ENCODE assay signal across 8 cellular contexts in the genomic region with DNA sequence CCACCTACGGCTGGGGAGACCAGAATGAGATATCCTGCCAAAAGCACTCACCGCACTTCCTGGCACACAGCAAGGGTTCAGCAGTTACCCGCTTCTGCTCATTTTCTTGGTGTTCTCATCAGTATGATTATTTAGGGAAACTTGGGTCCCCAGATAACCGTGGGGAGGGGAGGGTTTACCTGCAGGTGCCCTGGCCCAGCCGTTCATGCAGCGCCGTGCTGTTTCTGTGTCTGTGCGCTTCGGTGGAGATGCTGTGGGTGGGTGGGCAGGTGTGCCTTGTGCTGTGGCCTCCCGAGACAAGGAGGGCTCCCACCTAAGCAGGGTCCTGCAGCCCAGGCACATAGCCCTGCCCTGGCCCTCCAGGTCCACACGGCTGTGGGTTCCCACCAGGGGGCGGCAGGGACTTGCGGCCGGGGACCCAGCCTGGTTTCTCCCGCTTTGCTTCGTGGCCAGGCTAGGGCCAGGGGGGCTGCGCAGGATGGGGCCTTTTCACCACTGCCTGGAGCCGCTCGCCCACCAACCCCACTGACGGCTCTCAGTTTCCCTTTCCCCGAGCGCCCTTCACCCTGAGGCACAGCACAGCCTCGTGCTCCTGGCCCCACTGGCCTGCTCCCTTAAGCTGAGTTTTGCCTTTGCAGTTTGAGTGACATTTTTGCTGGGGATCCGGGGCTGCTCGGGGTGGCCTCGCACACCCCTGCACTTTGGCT.
DNase-seq lines count a peak whose midpoint lies in the region; ATAC-seq and TF ChIP-seq lines count a peak whose summit lies in the region.

No MANE protein-coding gene starts in this region.

- H3K4me1 ChIP-seq in GM23338 (ENCODE audit: insufficient read depth) (peaks cover 10% of the 10 kb centered on the region), PC-9 (replicated peaks; ENCODE audit: insufficient read depth) (no peaks in the 10 kb centered on the region), aorta (ENCODE audit: control insufficient read depth in 1 of 2, insufficient read depth in 2 of 2, low read length in 2 of 2) (no peaks in the 10 kb centered on the region)

- H3K36me3 ChIP-seq in GM23338 (ENCODE audit: insufficient read depth) (no peaks in the 10 kb centered on the region), PC-9 (ENCODE audit: low read depth) (no peaks in the 10 kb centered on the region), aorta (ENCODE audit: control insufficient read depth in 1 of 2, insufficient read depth in 2 of 2, low read length in 1 of 2) (no peaks in the 10 kb centered on the region)

- no peak overlapping the region for H3K27ac Mint-ChIP-seq in GM23338
- no peak overlapping the region for H3K27ac Mint-ChIP-seq in activated T-helper 2 cell treated with anti-CD3 and anti-CD28 coated beads, Interferon-gamma antibody, Interleukin-2, Interleukin-4, amounts not matched to agents 10 μg/mL and 5 μg/mL and 100 μg/mL, durations not matched to agents 14 hours and 24 hours and 36 hours

- TF ChIP-seq CTCF in GM23338 (conservative IDR thresholded peaks at IDR 0.05; ENCODE audit: low read depth in 2 of 2) = peak; percentile 53 to 88
- peak; percentile 40 for TF ChIP-seq CTCF in PC-9 (conservative IDR thresholded peaks at IDR 0.05)

- POLR2A ChIA-PET in PC-9 (lab: Charles Lee; ENCODE audit: unreplicated experiment) = no interaction called here

- DNase-seq in COLO668 (lab: John Stamatoyannopoulos, UW; ENCODE audit: unreplicated experiment) (peak; percentile 26), GM23338 (ENCODE audit: low spot score) (peak; percentile 85), PC-9 (peak in 1 of 2 experiments; percentile 28), germinal center (ENCODE audit: low spot score) (peak; percentile 88), putamen (ENCODE audit: low spot score) (peak; percentile 47), aorta (peak; percentile 81 to 92)
- DNase-seq in activated T-helper 2 cell treated with anti-CD3 and anti-CD28 coated beads, Interferon-gamma antibody, Interleukin-2, Interleukin-4, amounts not matched to agents 10 μg/mL and 5 μg/mL and 100 μg/mL, durations not matched to agents 14 hours and 24 hours and 36 hours (ENCODE audit: low spot score) = peak; percentile 36

- peaks cover 9% of the 10 kb centered on the region for H3K4me1 Mint-ChIP-seq in GM23338
- no peaks in the 10 kb centered on the region for H3K4me1 Mint-ChIP-seq in activated T-helper 2 cell treated with anti-CD3 and anti-CD28 coated beads, Interferon-gamma antibody, Interleukin-2, Interleukin-4, amounts not matched to agents 10 μg/mL and 5 μg/mL and 100 μg/mL, durations not matched to agents 14 hours and 24 hours and 36 hours (ENCODE audit: low read depth)

- no peak overlapping the region for H3K4me3 ChIP-seq in GM23338
- no peak overlapping the region for H3K4me3 ChIP-seq in PC-9
- no peak overlapping the region for H3K4me3 ChIP-seq in aorta (ENCODE audit: low read length in 2 of 2)

- H3K9me3 ChIP-seq in PC-9 (ENCODE audit: insufficient read depth, low read depth) (no peaks in the 10 kb centered on the region), aorta (ENCODE audit: control insufficient read depth, low read length) (no peaks in the 10 kb centered on the region)

- no peak overlapping the region for H3K27ac ChIP-seq in GM23338 (ENCODE audit: low read depth)
- no peak overlapping the region for H3K27ac ChIP-seq in PC-9
- H3K27ac ChIP-seq in aorta (ENCODE audit: low read depth in 1 of 2, low read length in 2 of 2) = no peak overlapping the region

- no peak overlapping the region for H3K4me3 Mint-ChIP-seq in GM23338
- no peak overlapping the region for H3K4me3 Mint-ChIP-seq in activated T-helper 2 cell treated with anti-CD3 and anti-CD28 coated beads, Interferon-gamma antibody, Interleukin-2, Interleukin-4, amounts not matched to agents 10 μg/mL and 5 μg/mL and 100 μg/mL, durations not matched to agents 14 hours and 24 hours and 36 hours (ENCODE audit: low read depth)

- H3K4me2 ChIP-seq in GM23338 = no peak overlapping the region
- H3K4me2 ChIP-seq in PC-9 = no peak overlapping the region

- H3K27me3 Mint-ChIP-seq in GM23338 (ENCODE audit: insufficient read depth, low read depth, poor library complexity) = peaks cover 10% of the 10 kb centered on the region
- no peaks in the 10 kb centered on the region for H3K27me3 Mint-ChIP-seq in activated T-helper 2 cell treated with anti-CD3 and anti-CD28 coated beads, Interferon-gamma antibody, Interleukin-2, Interleukin-4, amounts not matched to agents 10 μg/mL and 5 μg/mL and 100 μg/mL, durations not matched to agents 14 hours and 24 hours and 36 hours (ENCODE audit: low read depth)

- H3K9me2 ChIP-seq in GM23338 (ENCODE audit: insufficient read depth) = no peaks in the 10 kb centered on the region
- H3K9me2 ChIP-seq in PC-9 (ENCODE audit: insufficient read depth) = no peaks in the 10 kb centered on the region

- 30 to 31% methylated on average over 24 to 26 of the region's 26 CpGs for WGBS in aorta, 2 donors

- CTCF ChIA-PET in PC-9 (lab: Charles Lee) = interaction anchor here (0.6 kb wide), 1 partner anchor 492 kb away, joined by 4 read pairs; no protein-coding TSS in a partner anchor

- H4K20me1 ChIP-seq in GM23338 (replicated peaks; ENCODE audit: insufficient read depth) (no peaks in the 10 kb centered on the region), PC-9 (ENCODE audit: insufficient read depth) (no peaks in the 10 kb centered on the region)

- H2AFZ ChIP-seq in GM23338 (no peak overlapping the region), PC-9 (no peak overlapping the region)

- intact Hi-C loops in PC-9 (cut with micrococcal nuclease; ENCODE audit: unreplicated experiment) = loop anchor here (2.0 to 10.0 kb wide), 3 partner anchors 201 to 955 kb away; no protein-coding TSS in a partner anchor
- intact Hi-C loops in activated T-helper 2 cell treated with anti-CD3 and anti-CD28 coated beads, Interferon-gamma antibody, Interleukin-2, Interleukin-4, amounts not matched to agents 10 μg/mL and 5 μg/mL and 100 μg/mL, durations not matched to agents 14 hours and 24 hours and 36 hours (cut with micrococcal nuclease) = loop anchor here (1.0 kb wide), 1 partner anchor 201 kb away; no protein-coding TSS in a partner anchor
- intact Hi-C loops in aorta (cut with DNase I) = loop anchor here in 1 of 2 donors (2.0 kb wide), 1 partner anchor 205 kb away; a partner anchor contains a TSS

- no peaks in the 10 kb centered on the region for H3K9me3 Mint-ChIP-seq in GM23338
- H3K9me3 Mint-ChIP-seq in activated T-helper 2 cell treated with anti-CD3 and anti-CD28 coated beads, Interferon-gamma antibody, Interleukin-2, Interleukin-4, amounts not matched to agents 10 μg/mL and 5 μg/mL and 100 μg/mL, durations not matched to agents 14 hours and 24 hours and 36 hours = no peaks in the 10 kb centered on the region

- H3K27me3 ChIP-seq in GM23338 (ENCODE audit: insufficient read depth) = no peaks in the 10 kb centered on the region
- H3K27me3 ChIP-seq in PC-9 (ENCODE audit: insufficient read depth, low read depth) = no peaks in the 10 kb centered on the region
- no peaks in the 10 kb centered on the region for H3K27me3 ChIP-seq in aorta (ENCODE audit: control insufficient read depth in 1 of 2, insufficient read depth in 2 of 2, low read length in 1 of 2)

- no TSS peak for BruUV-seq in PC-9 (replicated peaks; lab: Mats Ljungman, UMichigan)

- ATAC-seq in GM23338 (peak; percentile 77), aorta (ENCODE audit: low FRiP score) (peak; percentile 70), GM19397 (IDR thresholded peaks at IDR 0.05; ENCODE audit: unreplicated experiment) (no peak)

- no peaks in the 10 kb centered on the region for H3K36me3 Mint-ChIP-seq in GM23338 (ENCODE audit: low read depth)
- no peaks in the 10 kb centered on the region for H3K36me3 Mint-ChIP-seq in activated T-helper 2 cell treated with anti-CD3 and anti-CD28 coated beads, Interferon-gamma antibody, Interleukin-2, Interleukin-4, amounts not matched to agents 10 μg/mL and 5 μg/mL and 100 μg/mL, durations not matched to agents 14 hours and 24 hours and 36 hours (ENCODE audit: low read depth)

- H3K79me2 ChIP-seq in GM23338 (replicated peaks; ENCODE audit: insufficient read depth) (no peaks in the 10 kb centered on the region), PC-9 (ENCODE audit: low read depth) (no peaks in the 10 kb centered on the region)

- H3F3A ChIP-seq in GM23338 (replicated peaks; ENCODE audit: low read depth) = no peaks in the 10 kb centered on the region
- no peaks in the 10 kb centered on the region for H3F3A ChIP-seq in PC-9 (ENCODE audit: insufficient read depth, low read depth)

TF ChIP-seq in GM23338, 12 proteins besides CTCF, POLR2A, EP300 and RAD21 (continues in another document):
- TF ChIP-seq, protein P1, sequence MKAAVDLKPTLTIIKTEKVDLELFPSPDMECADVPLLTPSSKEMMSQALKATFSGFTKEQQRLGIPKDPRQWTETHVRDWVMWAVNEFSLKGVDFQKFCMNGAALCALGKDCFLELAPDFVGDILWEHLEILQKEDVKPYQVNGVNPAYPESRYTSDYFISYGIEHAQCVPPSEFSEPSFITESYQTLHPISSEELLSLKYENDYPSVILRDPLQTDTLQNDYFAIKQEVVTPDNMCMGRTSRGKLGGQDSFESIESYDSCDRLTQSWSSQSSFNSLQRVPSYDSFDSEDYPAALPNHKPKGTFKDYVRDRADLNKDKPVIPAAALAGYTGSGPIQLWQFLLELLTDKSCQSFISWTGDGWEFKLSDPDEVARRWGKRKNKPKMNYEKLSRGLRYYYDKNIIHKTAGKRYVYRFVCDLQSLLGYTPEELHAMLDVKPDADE (IDR thresholded peaks at IDR 0.05) = no peak
- TF ChIP-seq EZH2 (IDR thresholded peaks at IDR 0.05; ENCODE audit: low read depth, unreplicated experiment) (no peak), STAT1 (IDR thresholded peaks at IDR 0.05; ENCODE audit: unreplicated experiment) (no peak), POLR2AphosphoS5 (IDR thresholded peaks at IDR 0.05; ENCODE audit: low read depth) (no peak), NANOG (IDR thresholded peaks at IDR 0.05; ENCODE audit: borderline replicate concordance) (no peak), EZH2phosphoT487 (IDR thresholded peaks at IDR 0.05; ENCODE audit: unreplicated experiment) (no peak), JUNB (IDR thresholded peaks at IDR 0.05; ENCODE audit: unreplicated experiment) (no peak)
